13 cellular contexts compared by ENCODE assay signal in genomic region chr12:6772729-6773661, GRCh38. TPM values are rescaled to one million over a fixed set of nuclear protein-coding genes. Genes with fewer than 3 reads are reported as not detected.
DNase-seq lines count a peak whose midpoint lies in the region; ATAC-seq and TF ChIP-seq lines count a peak whose summit lies in the region.
"Had no signal": no experiment of that assay in that cellular context is flagged by ENCODE, and none has a peak within 500 bp of the region (broad histone marks: within the 10 kb centered on the region; RNA-seq: fewer than 3 reads in every experiment).

No MANE protein-coding gene starts in this region.

- H3K9me2 ChIP-seq in OCI-LY7 (ENCODE audit: insufficient read depth, low read length), result no peaks in the 10 kb centered on the region

- peak overlapping the region; percentile 86 for H3K4me3 Mint-ChIP-seq in activated CD4-positive, alpha-beta T cell treated with anti-CD3 and anti-CD28 coated beads for 36 hours

- CTCF ChIA-PET in activated CD4-positive, alpha-beta T cell treated with anti-CD3 and anti-CD28 coated beads for 36 hours (lab: Charles Lee), result interaction anchor here (1.6 to 2.7 kb wide), 2 partner anchors 10 to 19 kb away, joined by 4 to 21 read pairs; partner anchors contain the start of gene MLF2
- CTCF ChIA-PET in OCI-LY7 (lab: Charles Lee; ENCODE audit: unreplicated experiment), result interaction anchor here (0.6 kb wide), 1 partner anchor 311 kb away, joined by 3 read pairs; no protein-coding TSS in a partner anchor

- H3K79me2 ChIP-seq in OCI-LY7 (ENCODE audit: insufficient read depth, low read depth, low read length), result no peaks in the 10 kb centered on the region
- H3K79me2 ChIP-seq in smooth muscle cell (ENCODE audit: low read depth), result peaks cover 10% of the 10 kb centered on the region

- H3K27me3 ChIP-seq in esophagus (ENCODE audit: control insufficient read depth in 1 of 2, insufficient read depth in 2 of 2, low read length in 2 of 2) (no peaks in the 10 kb centered on the region), smooth muscle cell (ENCODE audit: low read depth) (peaks cover 7% of the 10 kb centered on the region)

- H3K9me3 ChIP-seq in OCI-LY7 (ENCODE audit: low read length), result no peaks in the 10 kb centered on the region
- H3K9me3 ChIP-seq in esophagus (ENCODE audit: control insufficient read depth in 2 of 2, insufficient read depth in 1 of 2, low read depth in 1 of 2, low read length in 1 of 2), result no peaks in the 10 kb centered on the region
- no peaks in the 10 kb centered on the region for H3K9me3 ChIP-seq in smooth muscle cell (replicated peaks; ENCODE audit: low read depth)

- H4K20me1 ChIP-seq in OCI-LY7 (ENCODE audit: insufficient read depth, low read length), result no peaks in the 10 kb centered on the region
- H4K20me1 ChIP-seq in smooth muscle cell (ENCODE audit: low read depth), result peaks cover 33% of the 10 kb centered on the region

- no peak for DNase-seq in activated CD4-positive, alpha-beta T cell treated with anti-CD3 and anti-CD28 coated beads for 36 hours
- no peak for DNase-seq in activated CD4-positive, alpha-beta T cell treated with anti-CD3 and anti-CD28 coated beads for 1 hour
- DNase-seq in OCI-LY7 (ENCODE audit: low spot score) (no peak), smooth muscle cell (lab: John Stamatoyannopoulos, UW; ENCODE audit: unreplicated experiment) (no peak), H4 (ENCODE audit: low spot score) (no peak), foreskin fibroblast (no peak)
- DNase-seq: immature natural killer cell, NCI-H446 treated with DMSO at 0.1 percent for 48 hours had no signal

- BruUV-seq in OCI-LY7 (replicated peaks; lab: Mats Ljungman, UMichigan), result no TSS peak

- H3K27ac ChIP-seq in OCI-LY7 (ENCODE audit: low read depth, low read length, poor library complexity, severe bottlenecking), result no peak overlapping the region
- H3K27ac ChIP-seq in esophagus (ENCODE audit: low read depth in 2 of 2, low read length in 1 of 2), result peak overlapping the region; percentile 0 to 11
- H3K27ac ChIP-seq in smooth muscle cell (ENCODE audit: low read depth), result no peak overlapping the region

- H3K9me3 Mint-ChIP-seq in activated CD4-positive, alpha-beta T cell treated with anti-CD3 and anti-CD28 coated beads for 36 hours (ENCODE audit: low read depth), result no peaks in the 10 kb centered on the region
- H3K9me3 Mint-ChIP-seq: immature natural killer cell had no signal

- H3F3A ChIP-seq in smooth muscle cell (ENCODE audit: low read depth), result peaks cover 5% of the 10 kb centered on the region

- POLR2A ChIA-PET in activated CD4-positive, alpha-beta T cell treated with anti-CD3 and anti-CD28 coated beads for 36 hours (lab: Charles Lee), result interaction anchor here (0.6 kb wide), 2 partner anchors 11 to 19 kb away, joined by 3 to 5 read pairs; no protein-coding TSS in a partner anchor
- POLR2A ChIA-PET in OCI-LY7 (lab: Charles Lee), result no interaction called here

- H3K4me3 ChIP-seq in OCI-LY7 (ENCODE audit: low read depth, low read length, poor library complexity, severe bottlenecking) (no peak overlapping the region), esophagus (ENCODE audit: low read depth in 1 of 2, low read length in 2 of 2) (peak overlapping the region; percentile 22 to 23), smooth muscle cell (peak overlapping the region; percentile 31), foreskin fibroblast (ENCODE audit: low read depth in 1 of 2, low read length in 2 of 2) (no peak overlapping the region)

- H3K4me2 ChIP-seq in OCI-LY7 (ENCODE audit: low read length) (peak overlapping the region; percentile 11), smooth muscle cell (peak overlapping the region; percentile 77)

- WGBS in esophagus, 2 donors, result 63 to 65% methylated on average over 24 of the region's 24 CpGs
- WGBS in smooth muscle cell (ENCODE audit: low lambda C conversion rate), result 54% methylated on average over 23 of the region's 24 CpGs

- H2AFZ ChIP-seq in OCI-LY7 (ENCODE audit: low read length) (peak overlapping the region; percentile 16; the same call in 1 of the 2 replicates), smooth muscle cell (ENCODE audit: low read depth) (no peak overlapping the region)

- peak overlapping the region; percentile 89 for H3K27ac Mint-ChIP-seq in activated CD4-positive, alpha-beta T cell treated with anti-CD3 and anti-CD28 coated beads for 36 hours
- H3K27ac Mint-ChIP-seq: progenitor cell of endocrine pancreas had no signal

- no peaks in the 10 kb centered on the region for H3K36me3 ChIP-seq in OCI-LY7 (ENCODE audit: insufficient read depth, low read length)
- H3K36me3 ChIP-seq in esophagus (ENCODE audit: control insufficient read depth in 2 of 2, insufficient read depth in 2 of 2, low read length in 1 of 2), result peaks cover 0 to 12% of the 10 kb centered on the region in 2 donors
- H3K36me3 ChIP-seq in smooth muscle cell (ENCODE audit: low read depth), result no peaks in the 10 kb centered on the region

- H3K9ac ChIP-seq in smooth muscle cell (ENCODE audit: low read depth), result no peak overlapping the region

- H3K4me1 ChIP-seq in OCI-LY7 (ENCODE audit: insufficient read depth, low read length, poor library complexity, severe bottlenecking) (peaks cover 27% of the 10 kb centered on the region), esophagus (ENCODE audit: control insufficient read depth in 2 of 2, insufficient read depth in 2 of 2, low read length in 1 of 2) (peaks cover 0 to 15% of the 10 kb centered on the region in 2 donors), smooth muscle cell (ENCODE audit: low read depth) (peaks cover 40% of the 10 kb centered on the region)

- no peak for ATAC-seq in activated CD4-positive, alpha-beta T cell treated with anti-CD3 and anti-CD28 coated beads for 36 hours
- no peak for ATAC-seq in HG02642 (IDR thresholded peaks at IDR 0.05; ENCODE audit: poor library complexity, unreplicated experiment)
- ATAC-seq: SK-N-SH treated with all-trans-retinoic acid at 6 μM for 48 hours had no signal

- TF ChIP-seq CTCF in OCI-LY7 (conservative IDR thresholded peaks at IDR 0.05; ENCODE audit: low read length), result no peak
- TF ChIP-seq CTCF in smooth muscle cell (IDR thresholded peaks at IDR 0.05; ENCODE audit: borderline replicate concordance, insufficient read depth, poor library complexity, severe bottlenecking), result no peak
- no peak for TF ChIP-seq CTCF in foreskin fibroblast (IDR thresholded peaks at IDR 0.05; ENCODE audit: low read depth, low read length)

- peaks cover 42% of the 10 kb centered on the region for H3K36me3 Mint-ChIP-seq in activated CD4-positive, alpha-beta T cell treated with anti-CD3 and anti-CD28 coated beads for 36 hours (ENCODE audit: low read depth)
- H3K36me3 Mint-ChIP-seq: immature natural killer cell had no signal

- H3K4me1 Mint-ChIP-seq in activated CD4-positive, alpha-beta T cell treated with anti-CD3 and anti-CD28 coated beads for 36 hours, result peaks cover 79% of the 10 kb centered on the region

- H3K27me3 Mint-ChIP-seq in activated CD4-positive, alpha-beta T cell treated with anti-CD3 and anti-CD28 coated beads for 36 hours, result peaks cover 15% of the 10 kb centered on the region

- intact Hi-C loops in activated CD4-positive, alpha-beta T cell treated with anti-CD3 and anti-CD28 coated beads for 36 hours (cut with DNase I, micrococcal nuclease), result loop anchor here in 1 of 2 experiments (2.0 kb wide), 1 partner anchor 18 kb away; no protein-coding TSS in a partner anchor
- intact Hi-C loops in OCI-LY7 (cut with micrococcal nuclease; ENCODE audit: unreplicated experiment), result no loop called here

RNA-seq across cellular contexts. Expression of gene LAG3, which starts 0.7 kb away (rescaled TPM):
- 10 to 100 TPM; 88.2 to 93.9 TPM for total RNA-seq in activated CD4-positive, alpha-beta T cell treated with anti-CD3 and anti-CD28 coated beads for 36 hours
- total RNA-seq in OCI-LY7 (2014; rRNA removed; shearing (Covaris generic)), result 0.19 and 0.62 TPM in 2 replicates
- total RNA-seq in OCI-LY7 (2022) (0.26 TPM in 1 of 2 replicates, not detected in the other), smooth muscle cell (0.18 and 1.0 TPM in 2 replicates)
- polyA plus RNA-seq in esophagus (1 to 10 TPM in 1 of 2 donors, under 1 TPM in 1; 0.88 to 1.1 TPM), smooth muscle cell (1.7 and 3.7 TPM in 2 replicates)
- 0.06 TPM in 1 of 2 replicates, not detected in the other for total RNA-seq in H4 (2014; rRNA removed; shearing (Covaris generic))

RNA-seq across cellular contexts. Expression of gene PTMS, which starts 6.8 kb away (rescaled TPM):
- total RNA-seq in activated CD4-positive, alpha-beta T cell treated with anti-CD3 and anti-CD28 coated beads for 36 hours, result 100 to 1,000 TPM in 1 of 2 experiments, 10 to 100 TPM in 1; 62.2 to 105 TPM
- 6.3 and 7.8 TPM in 2 replicates for total RNA-seq in OCI-LY7 (2014; rRNA removed; shearing (Covaris generic))
- total RNA-seq in OCI-LY7 (2022) (9.8 and 11.8 TPM in 2 replicates), smooth muscle cell (115 and 125 TPM in 2 replicates)
- polyA plus RNA-seq in esophagus (100 to 1,000 TPM; 249 to 449 TPM), smooth muscle cell (379 and 381 TPM in 2 replicates)
- total RNA-seq in H4 (2014; rRNA removed; shearing (Covaris generic)), result 122 and 133 TPM in 2 replicates

RNA-seq across cellular contexts. Expression of gene CD4, which starts 16.3 kb away (rescaled TPM):
- 100 to 1,000 TPM; 206 to 211 TPM for total RNA-seq in activated CD4-positive, alpha-beta T cell treated with anti-CD3 and anti-CD28 coated beads for 36 hours
- not detected in 2 replicates for total RNA-seq in OCI-LY7 (2014; rRNA removed; shearing (Covaris generic))
- total RNA-seq in OCI-LY7 (2022) (not detected in 2 replicates), smooth muscle cell (0.13 and 0.22 TPM in 2 replicates)
- polyA plus RNA-seq in esophagus (1 to 10 TPM; 1.4 to 2.3 TPM), smooth muscle cell (1.3 and 2.5 TPM in 2 replicates)
- total RNA-seq in H4 (2014; rRNA removed; shearing (Covaris generic)), result 0.12 TPM in 1 of 2 replicates, not detected in the other
- total RNA-seq: A673 had no signal

RNA-seq across cellular contexts. Expression of gene MLF2, which starts 20.1 kb away (rescaled TPM):
- 100 to 1,000 TPM; 142 to 144 TPM for total RNA-seq in activated CD4-positive, alpha-beta T cell treated with anti-CD3 and anti-CD28 coated beads for 36 hours
- total RNA-seq in OCI-LY7 (2014; rRNA removed; shearing (Covaris generic)), result 87.3 and 96.2 TPM in 2 replicates
- total RNA-seq in OCI-LY7 (2022), result 79.7 and 81.3 TPM in 2 replicates
- 100 to 1,000 TPM; 117 to 158 TPM for polyA plus RNA-seq in esophagus
- total RNA-seq in smooth muscle cell, result 182 and 185 TPM in 2 replicates
- 381 and 398 TPM in 2 replicates for polyA plus RNA-seq in smooth muscle cell
- total RNA-seq in H4 (2014; rRNA removed; shearing (Covaris generic)), result 314 and 332 TPM in 2 replicates

RNA-seq across cellular contexts. Expression of gene GPR162, which starts 48.6 kb away (rescaled TPM):
- under 1 TPM; 0.11 to 0.26 TPM for total RNA-seq in activated CD4-positive, alpha-beta T cell treated with anti-CD3 and anti-CD28 coated beads for 36 hours
- total RNA-seq in OCI-LY7 (2014; rRNA removed; shearing (Covaris generic)), result not detected in 2 replicates
- total RNA-seq in OCI-LY7 (2022) (not detected in 2 replicates), smooth muscle cell (0.76 and 2.9 TPM in 2 replicates)
- polyA plus RNA-seq in esophagus (1 to 10 TPM; 2.1 to 2.5 TPM), smooth muscle cell (2.1 and 3.0 TPM in 2 replicates)
- 8.5 and 13.8 TPM in 2 replicates for total RNA-seq in H4 (2014; rRNA removed; shearing (Covaris generic))
- polyA plus RNA-seq: immature natural killer cell had no signal

Comparison
In these comparisons a context has a peak if more than half of its experiments do, and no peak if none do; other contexts are left out.
1. H3K27ac ChIP-seq: peak in esophagus (2 of 2); none in OCI-LY7 (single experiment) and smooth muscle cell (single experiment).
2. H3K4me3 ChIP-seq: peak in esophagus (2 of 2) and smooth muscle cell (single experiment); none in OCI-LY7 (single experiment) and foreskin fibroblast (0 of 2).
3. RNA of gene LAG3, which starts 0.7 kb away (total RNA-seq): 88.2 to 93.9 TPM in activated CD4-positive, alpha-beta T cell treated with anti-CD3 and anti-CD28 coated beads for 36 hours; 0.19 to 0.62 TPM in OCI-LY7, 0.18 to 1.0 TPM in smooth muscle cell and 0.06 TPM in H4; every median in the first group is over 10 times any median in the second.
4. RNA of gene CD4, which starts 16.3 kb away (total RNA-seq): 206 to 211 TPM in activated CD4-positive, alpha-beta T cell treated with anti-CD3 and anti-CD28 coated beads for 36 hours; 0.13 to 0.22 TPM in smooth muscle cell, 0.12 TPM in H4 and not detected in OCI-LY7; every median in the first group is over 100 times any median in the second.